ENCODE assay signal across 8 cellular contexts in genomic region chr2:21317131-21317530, GRCh38.
A peak's percentile ranks its signal among the peaks of the same experiment; 100 is the strongest.
DNase-seq lines count a peak whose midpoint lies in the region; ATAC-seq, FAIRE-seq and TF ChIP-seq lines count a peak whose summit lies in the region.

No MANE protein-coding gene starts in this region.

- no peak overlapping the region for H3K4me3 ChIP-seq in GM06990 (replicated peaks; ENCODE audit: low read depth, low read length)
- H3K4me3 ChIP-seq in HCT116 (replicated peaks in 1 of 2; ENCODE audit: low read depth in 1 of 2, low read length in 2 of 2) = no peak overlapping the region
- H3K4me3 ChIP-seq in astrocyte (ENCODE audit: insufficient read depth, low read depth, low read length) = no peak overlapping the region

- H3K36me3 ChIP-seq in GM06990 (ENCODE audit: control insufficient read depth, insufficient read depth, low read length) (no peaks in the 10 kb centered on the region), HCT116 (ENCODE audit: control insufficient read depth in 1 of 2, insufficient read depth in 2 of 2, low read length in 2 of 2) (no peaks in the 10 kb centered on the region), astrocyte (ENCODE audit: insufficient read depth, low read length) (no peaks in the 10 kb centered on the region)

- H3K27ac Mint-ChIP-seq in astrocyte (ENCODE audit: unreplicated experiment) = peak overlapping the region; percentile 24

- no peak overlapping the region for H3K9ac ChIP-seq in HCT116 (ENCODE audit: low read length)
- no peak overlapping the region for H3K9ac ChIP-seq in astrocyte (ENCODE audit: low read length)

- ATAC-seq in HCT116 = peak; percentile 63

- RAD21 ChIA-PET in HCT116 (lab: Charles Lee; ENCODE audit: low non-redundant PET in 1 of 2, low total read pairs in 2 of 2, uncharacterized antibody in 2 of 2, unreplicated experiment in 2 of 2) = interaction anchor here in 1 of 2 experiments (0.9 kb wide), 1 partner anchor 275 kb away, joined by 3 read pairs; no protein-coding TSS in a partner anchor

- no peaks in the 10 kb centered on the region for H3K4me1 Mint-ChIP-seq in astrocyte (ENCODE audit: low read depth, unreplicated experiment)

- no peaks in the 10 kb centered on the region for H4K20me1 ChIP-seq in HCT116 (ENCODE audit: insufficient read depth)
- no peaks in the 10 kb centered on the region for H4K20me1 ChIP-seq in astrocyte (ENCODE audit: insufficient read depth, low read length)

- H3K9me2 ChIP-seq in HCT116 (ENCODE audit: insufficient read depth) = no peaks in the 10 kb centered on the region

- TF ChIP-seq POLR2A in HCT116 (IDR thresholded peaks at IDR 0.05; ENCODE audit: borderline replicate concordance, extremely low read depth, insufficient read depth, insufficient read length) = no peak

- CTCF ChIA-PET in HCT116 (lab: Charles Lee) = interaction anchor here (1.3 kb wide), 1 partner anchor 655 kb away, joined by 3 read pairs; no protein-coding TSS in a partner anchor

- H3K4me3 Mint-ChIP-seq in astrocyte (ENCODE audit: unreplicated experiment) = no peak overlapping the region

- intact Hi-C loops in HCT116 (cut with micrococcal nuclease) = loop anchor here (1.0 to 10.0 kb wide), 2 partner anchors 142 to 275 kb away; no protein-coding TSS in a partner anchor

- peak; percentile 19 for DNase-seq in AG08396 (ENCODE audit: low spot score)
- no peak for DNase-seq in GM06990 (ENCODE audit: extremely low read depth, insufficient read length)
- peak; percentile 13 for DNase-seq in HCT116 (ENCODE audit: low read depth, low spot score)
- DNase-seq in NCI-H1694 treated with DMSO at 0.1 percent for 48 hours (lab: John Stamatoyannopoulos, UW) = peak; percentile 65
- no peak for DNase-seq in astrocyte (ENCODE audit: low read depth)
- DNase-seq in iPS-NIHi11 (ENCODE audit: low spot score) = peak; percentile 73
- peak; percentile 52 for DNase-seq in stimulated activated CD8-positive, alpha-beta memory T cell treated with anti-CD3 and anti-CD28 coated beads, Interleukin-4, amount 100 ng/mL, for 48 hours
- no peak for DNase-seq in NCI-H187 treated with DMSO at 0.1 percent for 48 hours (lab: John Stamatoyannopoulos, UW)

- H2AFZ ChIP-seq in HCT116 (ENCODE audit: low read depth, low read length, poor library complexity, severe bottlenecking) = no peak overlapping the region
- H2AFZ ChIP-seq in astrocyte (ENCODE audit: low read depth, low read length) = no peak overlapping the region

- peaks cover 4% of the 10 kb centered on the region for H3K27me3 Mint-ChIP-seq in astrocyte (ENCODE audit: low read depth, unreplicated experiment)

- no peaks in the 10 kb centered on the region for H3K36me3 Mint-ChIP-seq in astrocyte (ENCODE audit: low read depth, unreplicated experiment)

- H3K79me2 ChIP-seq in HCT116 (ENCODE audit: insufficient read depth, low read length) (no peaks in the 10 kb centered on the region), astrocyte (ENCODE audit: insufficient read depth, low read length) (no peaks in the 10 kb centered on the region)

- H3K27ac ChIP-seq in HCT116 (ENCODE audit: low read depth, low read length) (no peak overlapping the region), astrocyte (ENCODE audit: low read depth, low read length) (no peak overlapping the region)

- H3K9me3 Mint-ChIP-seq in astrocyte (ENCODE audit: unreplicated experiment) = no peaks in the 10 kb centered on the region

- H3K9me3 ChIP-seq in HCT116 (ENCODE audit: control insufficient read depth in 1 of 2, insufficient read depth in 1 of 2, low read depth in 1 of 2, low read length in 2 of 2) (no peaks in the 10 kb centered on the region), astrocyte (ENCODE audit: insufficient read depth, low read depth, low read length) (no peaks in the 10 kb centered on the region)

- H3K27me3 ChIP-seq in GM06990 (replicated peaks; ENCODE audit: control insufficient read depth, insufficient read depth, low read length) = no peaks in the 10 kb centered on the region
- H3K27me3 ChIP-seq in HCT116 (ENCODE audit: insufficient read depth, low read length) = no peaks in the 10 kb centered on the region
- H3K27me3 ChIP-seq in astrocyte (ENCODE audit: insufficient read depth, low read length) = no peaks in the 10 kb centered on the region

- H3K4me2 ChIP-seq in HCT116 (ENCODE audit: low read length) = no peak overlapping the region
- no peak overlapping the region for H3K4me2 ChIP-seq in astrocyte (ENCODE audit: low read length)

- TF ChIP-seq CTCF in GM06990 (IDR thresholded peaks at IDR 0.05; ENCODE audit: insufficient read depth, low read length, poor library complexity, severe bottlenecking) (peak; percentile 59), HCT116 (IDR thresholded peaks at IDR 0.05 in 2 of 3, conservative IDR thresholded peaks at IDR 0.05 in 1 of 3; ENCODE audit: borderline replicate concordance in 1 of 3, insufficient read depth in 1 of 3, low read depth in 2 of 3, low read length in 2 of 3) (peak in 2 of 3 experiments; percentile 59 to 63; a peak in 3 of 6 replicates), astrocyte (IDR thresholded peaks at IDR 0.05; ENCODE audit: insufficient read depth, low read depth, low read length) (peak; percentile 43)

- peak; percentile 29; the same call in 1 of the 2 replicates for TF ChIP-seq RAD21 in HCT116 (IDR thresholded peaks at IDR 0.05; ENCODE audit: low read depth)

- no peaks in the 10 kb centered on the region for H3K4me1 ChIP-seq in HCT116 (ENCODE audit: control insufficient read depth in 1 of 2, insufficient read depth in 2 of 2, low read length in 2 of 2)
- H3K4me1 ChIP-seq in astrocyte (ENCODE audit: insufficient read depth, low read length) = no peaks in the 10 kb centered on the region

- FAIRE-seq in astrocyte (lab: Jason Lieb, UNC) = no peak

- no TSS peak for BruUV-seq in HCT116 (replicated peaks; lab: Mats Ljungman, UMichigan)

- POLR2A ChIA-PET in HCT116 (lab: Charles Lee) = no interaction called here

TF ChIP-seq in HCT116, 20 proteins besides CTCF, POLR2A, EP300 and RAD21:
- TF ChIP-seq CBX3 (IDR thresholded peaks at IDR 0.05; ENCODE audit: low read depth) (no peak), SRF (IDR thresholded peaks at IDR 0.05; ENCODE audit: low read depth) (no peak), ATF3 (IDR thresholded peaks at IDR 0.05) (no peak), EZH2 (IDR thresholded peaks at IDR 0.05) (no peak), ZNF274 (IDR thresholded peaks at IDR 0.05; ENCODE audit: low read depth, low read length) (no peak), REST (IDR thresholded peaks at IDR 0.05; ENCODE audit: low read depth) (no peak)

Comparison
In these comparisons a context has a peak if more than half of its experiments do, and no peak if none do; other contexts are left out.
1. DNase-seq: peak in AG08396 (single experiment), HCT116 (single experiment), NCI-H1694 treated with DMSO at 0.1 percent for 48 hours (single experiment), iPS-NIHi11 (single experiment) and stimulated activated CD8-positive, alpha-beta memory T cell treated with anti-CD3 and anti-CD28 coated beads, Interleukin-4, amount 100 ng/mL, for 48 hours (single experiment); none in GM06990 (single experiment), astrocyte (single experiment) and NCI-H187 treated with DMSO at 0.1 percent for 48 hours (single experiment).
2. Peak in every context shown above with its lines, with median percentiles within 50 percentile points of each other: CTCF ChIP-seq.